In the genomic region with DNA sequence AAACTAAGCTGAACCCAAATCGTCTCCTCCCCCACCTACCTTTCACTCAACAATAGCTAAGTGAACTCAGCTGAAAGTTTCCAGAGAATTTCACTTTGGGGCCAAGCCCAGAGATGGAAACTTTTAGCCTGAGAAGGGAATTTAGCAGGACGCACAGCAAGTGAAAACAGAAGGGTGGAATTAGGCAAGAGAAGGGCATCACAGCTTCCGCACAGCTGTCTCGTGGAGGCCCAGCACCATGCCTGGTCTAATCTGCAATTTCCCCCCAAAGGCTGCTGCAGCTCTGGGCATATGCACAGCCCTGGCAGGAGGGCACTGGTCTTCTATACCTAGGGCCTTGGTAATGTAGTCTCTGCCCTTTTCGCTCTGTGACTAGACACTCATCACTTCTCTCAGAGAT, we compare ENCODE assay signal across 18 cellular contexts.
DNase-seq lines count a peak whose midpoint lies in the region; ATAC-seq and TF ChIP-seq lines count a peak whose summit lies in the region.
"Had no signal": no experiment of that assay in that cellular context is flagged by ENCODE, and none has a peak within 500 bp of the region (broad histone marks: within the 10 kb centered on the region; RNA-seq: fewer than 3 reads in every experiment).

No MANE protein-coding gene starts in this region.

- no peak for TF ChIP-seq POLR2A in stomach (IDR thresholded peaks at IDR 0.05)

- H3K9me3 ChIP-seq in duodenal mucosa (ENCODE audit: control insufficient read depth in 1 of 2, low read length in 2 of 2) (no peaks in the 10 kb centered on the region), stomach (peaks cover 0 to 5% (median 0%) of the 10 kb centered on the region in 4 donors), upper lobe of right lung (no peaks in the 10 kb centered on the region)
- H3K9me3 ChIP-seq: A549, MG63 had no signal

- DNase-seq in AG08395 (ENCODE audit: low spot score) (peak; percentile 28), islet precursor cell (peak; percentile 30), stomach (no peak), upper lobe of right lung (no peak), NCI-H82 (lab: John Stamatoyannopoulos, UW) (no peak), CD1c-positive myeloid dendritic cell (ENCODE audit: extremely low spot score) (no peak), NCI-H774 (lab: John Stamatoyannopoulos, UW) (no peak)
- DNase-seq: CD8-positive, alpha-beta T cell; DND-41; GDM1; HCEC 1CT; MG63; NCI-H1092 treated with DMSO at 0.1 percent for 48 hours; NCI-H1694; NCI-H748 treated with DMSO at 0.1 percent for 48 hours had no signal

- H3K36me3 ChIP-seq in duodenal mucosa (ENCODE audit: control insufficient read depth in 1 of 2, insufficient read depth in 2 of 2, low read length in 2 of 2) (no peaks in the 10 kb centered on the region), stomach (no peaks in the 10 kb centered on the region), upper lobe of right lung (no peaks in the 10 kb centered on the region)
- H3K36me3 ChIP-seq: MG63 had no signal

- TF ChIP-seq CTCF in stomach (IDR thresholded peaks at IDR 0.05), result no peak
- no peak for TF ChIP-seq CTCF in upper lobe of right lung (IDR thresholded peaks at IDR 0.05)

- ATAC-seq in upper lobe of right lung, result no peak
- ATAC-seq: A549; CD8-positive, alpha-beta T cell; Panc1 had no signal

- intact Hi-C loops in stomach (cut with DNase I; ENCODE audit: low total_unique reads) (no loop called here), upper lobe of right lung (cut with DNase I) (no loop called here)

- no peak overlapping the region for H3K4me3 ChIP-seq in duodenal mucosa (ENCODE audit: low read depth in 1 of 2, low read length in 2 of 2)
- no peak overlapping the region for H3K4me3 ChIP-seq in stomach
- no peak overlapping the region for H3K4me3 ChIP-seq in upper lobe of right lung
- H3K4me3 ChIP-seq: A549, MG63 had no signal

- no peak for TF ChIP-seq EP300 in stomach (IDR thresholded peaks at IDR 0.05)

- peaks cover 0 to 5% of the 10 kb centered on the region in 2 donors for H3K4me1 ChIP-seq in duodenal mucosa (ENCODE audit: control insufficient read depth in 1 of 2, insufficient read depth in 2 of 2, low read length in 2 of 2)
- peaks cover 0 to 26% (median 10%) of the 10 kb centered on the region in 4 donors for H3K4me1 ChIP-seq in stomach
- peaks cover 21% of the 10 kb centered on the region for H3K4me1 ChIP-seq in upper lobe of right lung
- H3K4me1 ChIP-seq: A549 had no signal

- H3K27ac ChIP-seq in duodenal mucosa (ENCODE audit: low read depth, low read length) (peak overlapping the region; percentile 11), stomach (peak overlapping the region in 4 of 5 donors; percentile 10 to 58 (median 53)), upper lobe of right lung (no peak overlapping the region)
- H3K27ac ChIP-seq: A549 had no signal

- no peaks in the 10 kb centered on the region for H3K27me3 ChIP-seq in duodenal mucosa (ENCODE audit: control insufficient read depth in 1 of 2, insufficient read depth in 2 of 2, low read length in 2 of 2)
- no peaks in the 10 kb centered on the region for H3K27me3 ChIP-seq in stomach
- no peaks in the 10 kb centered on the region for H3K27me3 ChIP-seq in upper lobe of right lung
- H3K27me3 ChIP-seq: MG63 had no signal

- WGBS in stomach, 5 donors, result 70 to 86% (median 73%) methylated on average over 5 of the region's 5 CpGs

- no peak overlapping the region for H3K9ac ChIP-seq in duodenal mucosa (ENCODE audit: low read depth in 1 of 2, low read length in 2 of 2)

Comparison
In these comparisons a context has a peak if more than half of its experiments do, and no peak if none do; other contexts are left out.
1. DNase-seq: peak in AG08395 (single experiment) and islet precursor cell (single experiment); none in stomach (single experiment), upper lobe of right lung (single experiment), NCI-H82 (single experiment), CD1c-positive myeloid dendritic cell (single experiment) and NCI-H774 (single experiment).